Comparison of ENCODE assay signal across 8 cellular contexts in the genomic region with DNA sequence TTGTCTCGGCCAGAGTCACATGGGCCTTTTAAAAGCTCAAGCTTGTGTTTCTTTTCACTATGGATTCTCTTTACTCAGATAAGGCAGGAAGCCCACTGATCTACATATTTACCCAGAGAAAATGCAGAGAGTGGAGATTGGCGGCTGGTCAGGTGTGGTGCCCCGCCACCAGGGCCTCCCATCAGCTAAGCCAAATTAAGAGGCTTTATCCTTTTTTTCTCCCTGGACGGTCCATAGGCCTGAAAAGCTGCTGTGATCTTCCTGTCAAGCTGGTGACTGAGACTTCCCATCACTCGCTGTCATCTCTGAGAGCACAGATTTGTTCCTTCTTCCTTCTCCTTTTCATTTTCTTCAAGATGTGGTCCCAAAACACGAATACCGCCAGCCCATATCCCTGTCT. TPM values are rescaled to one million over a fixed set of nuclear protein-coding genes. Genes with fewer than 3 reads are reported as not detected.
DNase-seq lines count a peak whose midpoint lies in the region; ATAC-seq and TF ChIP-seq lines count a peak whose summit lies in the region.

No MANE protein-coding gene starts in this region.

- peak overlapping the region; percentile 80 for H3K27ac ChIP-seq in OCI-LY7 (ENCODE audit: low read depth, low read length, poor library complexity, severe bottlenecking)

- H3K36me3 Mint-ChIP-seq in endothelial cell (ENCODE audit: low read depth, unreplicated experiment) (peaks cover 40% of the 10 kb centered on the region), progenitor cell of endocrine pancreas (ENCODE audit: insufficient read depth) (peaks cover 31% of the 10 kb centered on the region)

- peaks cover 96% of the 10 kb centered on the region for H3K79me2 ChIP-seq in OCI-LY7 (ENCODE audit: insufficient read depth, low read depth, low read length)

- POLR2A ChIA-PET in OCI-LY7 (lab: Charles Lee): interaction anchor here (0.7 kb wide), 1 partner anchor 464 kb away, joined by 5 read pairs; no protein-coding TSS in a partner anchor

- DNase-seq in EH (ENCODE audit: low read depth) (peak; percentile 13), OCI-LY7 (ENCODE audit: low spot score) (peak; percentile 14), endothelial cell (ENCODE audit: low spot score) (peak; percentile 15), progenitor cell of endocrine pancreas (ENCODE audit: low spot score, unreplicated experiment) (no peak), SK-N-DZ (ENCODE audit: low spot score) (no peak)

- H3K9me3 ChIP-seq in OCI-LY7 (ENCODE audit: low read length): no peaks in the 10 kb centered on the region

- no peaks in the 10 kb centered on the region for H3K9me3 Mint-ChIP-seq in endothelial cell (ENCODE audit: unreplicated experiment)
- no peaks in the 10 kb centered on the region for H3K9me3 Mint-ChIP-seq in progenitor cell of endocrine pancreas (ENCODE audit: low read depth)

- TF ChIP-seq CTCF in OCI-LY7 (conservative IDR thresholded peaks at IDR 0.05; ENCODE audit: low read length) (no peak), endothelial cell (IDR thresholded peaks at IDR 0.05; ENCODE audit: unreplicated experiment) (no peak), progenitor cell of endocrine pancreas (IDR thresholded peaks at IDR 0.05; ENCODE audit: unreplicated experiment) (no peak)

- H3K9me2 ChIP-seq in OCI-LY7 (ENCODE audit: insufficient read depth, low read length): no peaks in the 10 kb centered on the region

- peaks cover 67% of the 10 kb centered on the region for H4K20me1 ChIP-seq in OCI-LY7 (ENCODE audit: insufficient read depth, low read length)

- intact Hi-C loops in OCI-LY7 (cut with micrococcal nuclease; ENCODE audit: unreplicated experiment): loop anchor here (10.0 kb wide), 2 partner anchors 170 to 350 kb away; partner anchors contain the start of genes DUS3L and RANBP3

- H3K4me3 ChIP-seq in OCI-LY7 (ENCODE audit: low read depth, low read length, poor library complexity, severe bottlenecking): peak overlapping the region; percentile 95

- H3K36me3 ChIP-seq in OCI-LY7 (ENCODE audit: insufficient read depth, low read length): peaks cover 84% of the 10 kb centered on the region

- BruUV-seq in OCI-LY7 (replicated peaks; lab: Mats Ljungman, UMichigan): TSS peak; percentile 51

- no peak overlapping the region for H2AFZ ChIP-seq in OCI-LY7 (ENCODE audit: low read length)

- H3K4me1 Mint-ChIP-seq in endothelial cell (ENCODE audit: unreplicated experiment) (peaks cover 53% of the 10 kb centered on the region), progenitor cell of endocrine pancreas (ENCODE audit: low read depth) (peaks cover 41% of the 10 kb centered on the region)

- H3K27me3 Mint-ChIP-seq in endothelial cell (ENCODE audit: unreplicated experiment) (peaks cover 23% of the 10 kb centered on the region), progenitor cell of endocrine pancreas (no peaks in the 10 kb centered on the region)

- ATAC-seq in GM19463 (IDR thresholded peaks at IDR 0.05; ENCODE audit: unreplicated experiment) (no peak), GM18858 (IDR thresholded peaks at IDR 0.05; ENCODE audit: unreplicated experiment) (no peak), HG03135 (IDR thresholded peaks at IDR 0.05; ENCODE audit: unreplicated experiment) (no peak)

- CTCF ChIA-PET in OCI-LY7 (lab: Charles Lee; ENCODE audit: unreplicated experiment): no interaction called here

- peak overlapping the region; percentile 99 for H3K4me2 ChIP-seq in OCI-LY7 (ENCODE audit: low read length)

- peak overlapping the region; percentile 97 for H3K27ac Mint-ChIP-seq in endothelial cell (ENCODE audit: unreplicated experiment)
- H3K27ac Mint-ChIP-seq in progenitor cell of endocrine pancreas: peak overlapping the region; percentile 97

- peaks cover 66% of the 10 kb centered on the region for H3K4me1 ChIP-seq in OCI-LY7 (ENCODE audit: insufficient read depth, low read length, poor library complexity, severe bottlenecking)

- H3K4me3 Mint-ChIP-seq in endothelial cell (ENCODE audit: unreplicated experiment): peak overlapping the region; percentile 100
- peak overlapping the region; percentile 100 for H3K4me3 Mint-ChIP-seq in progenitor cell of endocrine pancreas (ENCODE audit: low read depth)

RNA-seq across cellular contexts. Expression of gene SAFB, which starts 1.9 kb away (rescaled TPM):
- 68.9 and 79.4 TPM in 2 replicates for total RNA-seq in OCI-LY7 (2014; rRNA removed; shearing (Covaris generic))
- 172 and 177 TPM in 2 replicates for total RNA-seq in OCI-LY7 (2022)
- 113 TPM for total RNA-seq in endothelial cell (ENCODE audit: unreplicated experiment)
- 151 and 169 TPM in 2 replicates for total RNA-seq in progenitor cell of endocrine pancreas
- 21.0 and 30.1 TPM in 2 replicates for polyA plus RNA-seq in SK-N-DZ (2014; cell fraction: cytosol; rRNA removed)
- 45.2 and 117 TPM in 2 replicates for polyA plus RNA-seq in SK-N-DZ (2014; cell fraction: nucleus; rRNA removed)

RNA-seq across cellular contexts. Expression of gene SAFB2, which starts 2.2 kb away (rescaled TPM):
- 51.7 and 52.8 TPM in 2 replicates for total RNA-seq in OCI-LY7 (2014; rRNA removed; shearing (Covaris generic))
- total RNA-seq in OCI-LY7 (2022) (103 and 111 TPM in 2 replicates), endothelial cell (ENCODE audit: unreplicated experiment) (85.5 TPM), progenitor cell of endocrine pancreas (95.4 and 107 TPM in 2 replicates)
- polyA plus RNA-seq in SK-N-DZ (2014; cell fraction: cytosol; rRNA removed): 8.3 and 12.7 TPM in 2 replicates
- 33.5 and 69.8 TPM in 2 replicates for polyA plus RNA-seq in SK-N-DZ (2014; cell fraction: nucleus; rRNA removed)

RNA-seq across cellular contexts. Expression of gene MICOS13, which starts 55.6 kb away (rescaled TPM):
- 102 and 119 TPM in 2 replicates for total RNA-seq in OCI-LY7 (2014; rRNA removed; shearing (Covaris generic))
- total RNA-seq in OCI-LY7 (2022) (39.2 and 41.7 TPM in 2 replicates), endothelial cell (ENCODE audit: unreplicated experiment) (23.6 TPM), progenitor cell of endocrine pancreas (28.1 and 29.7 TPM in 2 replicates)
- polyA plus RNA-seq in SK-N-DZ (2014; cell fraction: cytosol; rRNA removed): 29.8 and 31.0 TPM in 2 replicates
- 26.0 and 26.7 TPM in 2 replicates for polyA plus RNA-seq in SK-N-DZ (2014; cell fraction: nucleus; rRNA removed)

RNA-seq across cellular contexts. Expression of gene HSD11B1L, which starts 56.1 kb away (rescaled TPM):
- 2.1 and 4.6 TPM in 2 replicates for total RNA-seq in OCI-LY7 (2014; rRNA removed; shearing (Covaris generic))
- 4.6 and 4.9 TPM in 2 replicates for total RNA-seq in OCI-LY7 (2022)
- total RNA-seq in endothelial cell (ENCODE audit: unreplicated experiment): 11.8 TPM
- total RNA-seq in progenitor cell of endocrine pancreas: 20.1 and 21.1 TPM in 2 replicates
- 45.0 and 46.0 TPM in 2 replicates for polyA plus RNA-seq in SK-N-DZ (2014; cell fraction: cytosol; rRNA removed)
- polyA plus RNA-seq in SK-N-DZ (2014; cell fraction: nucleus; rRNA removed): 56.8 and 68.8 TPM in 2 replicates

RNA-seq across cellular contexts. Expression of gene TINCR, which starts 57.0 kb away (rescaled TPM):
- total RNA-seq in OCI-LY7 (2014; rRNA removed; shearing (Covaris generic)): 0.41 and 0.60 TPM in 2 replicates
- 1.2 and 2.1 TPM in 2 replicates for total RNA-seq in OCI-LY7 (2022)
- total RNA-seq in endothelial cell (ENCODE audit: unreplicated experiment): 0.33 TPM
- 0.60 and 1.0 TPM in 2 replicates for total RNA-seq in progenitor cell of endocrine pancreas
- 0.09 TPM in 1 of 2 replicates, not detected in the other for polyA plus RNA-seq in SK-N-DZ (2014; cell fraction: cytosol; rRNA removed)
- polyA plus RNA-seq in SK-N-DZ (2014; cell fraction: nucleus; rRNA removed): not detected in 2 replicates

Comparison
In these comparisons a context has a peak if more than half of its experiments do, and no peak if none do; other contexts are left out.
1. DNase-seq: peak in EH (single experiment), OCI-LY7 (single experiment) and endothelial cell (single experiment); none in progenitor cell of endocrine pancreas (single experiment) and SK-N-DZ (single experiment).